Comparison of ENCODE assay signal across 8 cellular contexts in genomic region chr19:44955500-44956439, GRCh38. TPM values are rescaled to one million over a fixed set of nuclear protein-coding genes. Genes with fewer than 3 reads are reported as not detected.
DNase-seq lines count a peak whose midpoint lies in the region; ATAC-seq, FAIRE-seq and TF ChIP-seq lines count a peak whose summit lies in the region.

No MANE protein-coding gene starts in this region.

- 3% methylated on average over 19 of the region's 40 CpGs; no CpG with 5 or more reads in 1 of the 2 experiments for WGBS in IMR-90 (ENCODE audit: extremely low coverage in 2 of 2, insufficient read length in 1 of 2), 2 experiments
- WGBS in HepG2 (ENCODE audit: low lambda C conversion rate) = 2% methylated on average over 13 of the region's 40 CpGs

- peaks cover 7% of the 10 kb centered on the region for H3K4me1 ChIP-seq in IMR-90 (ENCODE audit: control insufficient read depth, insufficient read depth, low read length)
- peaks cover 63% of the 10 kb centered on the region for H3K4me1 ChIP-seq in HepG2 (ENCODE audit: insufficient read depth, low read length)
- H3K4me1 ChIP-seq in thoracic aorta (ENCODE audit: control insufficient read depth in 1 of 2, low read depth in 2 of 2) = peaks cover 12 to 42% of the 10 kb centered on the region in 2 donors

- intact Hi-C loops in activated CD4-positive, alpha-beta T cell treated with anti-CD3 and anti-CD28 coated beads for 36 hours (cut with DNase I, micrococcal nuclease) = loop anchor here (1.0 to 5.0 kb wide), 16 partner anchors 46 to 932 kb away; partner anchors contain the start of genes NECTIN2 (in 2 of the 2), BLOC1S3 (in 1 of the 2), CLASRP (in 1 of the 2) and ERCC2 (in 1 of the 2)
- intact Hi-C loops in IMR-90 (cut with micrococcal nuclease) = loop anchor here (10.0 kb wide), 1 partner anchor 381 kb away; no protein-coding TSS in a partner anchor
- intact Hi-C loops in HepG2 (cut with micrococcal nuclease; ENCODE audit: unreplicated experiment) = loop anchor here (10.0 kb wide), 1 partner anchor 111 kb away; the partner anchor contains the start of gene NECTIN2

- peak overlapping the region; percentile 40 for H2BK5ac ChIP-seq in IMR-90 (ENCODE audit: low read depth, low read length, poor library complexity, severe bottlenecking)

- H3K27me3 ChIP-seq in IMR-90 (ENCODE audit: control insufficient read depth, insufficient read depth, low read length) = no peaks in the 10 kb centered on the region
- no peaks in the 10 kb centered on the region; a peak in 1 of 5 replicates for H3K27me3 ChIP-seq in HepG2 (ENCODE audit: control insufficient read depth in 1 of 2, insufficient read depth in 2 of 2, low read length in 2 of 2)
- no peaks in the 10 kb centered on the region for H3K27me3 ChIP-seq in thoracic aorta (replicated peaks; ENCODE audit: insufficient read depth)

- H3K4me1 Mint-ChIP-seq in activated CD4-positive, alpha-beta T cell treated with anti-CD3 and anti-CD28 coated beads for 36 hours = peaks cover 46% of the 10 kb centered on the region
- H3K4me1 Mint-ChIP-seq in brain = peaks cover 59% of the 10 kb centered on the region

- H4K8ac ChIP-seq in IMR-90 (ENCODE audit: low read depth in 2 of 2, low read length in 2 of 2) = peak overlapping the region in 1 of 2 experiments; percentile 53; a peak in 2 of 4 replicates

- H3K14ac ChIP-seq in IMR-90 (replicated peaks; ENCODE audit: low read depth, low read length) = peak overlapping the region; percentile 69

- H3K9me3 Mint-ChIP-seq in activated CD4-positive, alpha-beta T cell treated with anti-CD3 and anti-CD28 coated beads for 36 hours (ENCODE audit: low read depth) = no peaks in the 10 kb centered on the region
- H3K9me3 Mint-ChIP-seq in brain = peaks cover 0 to 2% (median 0%) of the 10 kb centered on the region in 5 experiments

- H3K27ac Mint-ChIP-seq in activated CD4-positive, alpha-beta T cell treated with anti-CD3 and anti-CD28 coated beads for 36 hours = peak overlapping the region; percentile 93
- H3K27ac Mint-ChIP-seq in brain = peak overlapping the region; percentile 74 to 93 (median 92)

- TF ChIP-seq EP300 in HepG2 (IDR thresholded peaks at IDR 0.05; ENCODE audit: low read depth in 2 of 2, low read length in 2 of 2) = no peak
- TF ChIP-seq EP300 in HepG2 (CRISPR knock-in tag; IDR thresholded peaks at IDR 0.05; ENCODE audit: borderline replicate concordance) = no peak

- no peak for FAIRE-seq in HepG2 (lab: Jason Lieb, UNC)

- H3K4me2 ChIP-seq in IMR-90 (ENCODE audit: low read depth, low read length) (peak overlapping the region; percentile 96), HepG2 (ENCODE audit: low read depth, low read length) (peak overlapping the region; percentile 96)

- H3K36me3 Mint-ChIP-seq in activated CD4-positive, alpha-beta T cell treated with anti-CD3 and anti-CD28 coated beads for 36 hours (ENCODE audit: low read depth) = peaks cover 3% of the 10 kb centered on the region
- no peaks in the 10 kb centered on the region for H3K36me3 Mint-ChIP-seq in brain

- TF ChIP-seq POLR2A in IMR-90 (IDR thresholded peaks at IDR 0.05; ENCODE audit: low read depth, low read length) (no peak), HepG2 (IDR thresholded peaks at IDR 0.05; ENCODE audit: insufficient read depth in 1 of 2, low read depth in 2 of 2, low read length in 2 of 2) (peak in 1 of 2 experiments; percentile 44; a peak in 1 of 4 replicates)

- H3K36me3 ChIP-seq in IMR-90 (ENCODE audit: control insufficient read depth, insufficient read depth, low read length) = peaks cover 7% of the 10 kb centered on the region
- H3K36me3 ChIP-seq in HepG2 (replicated peaks in 1 of 2; ENCODE audit: control insufficient read depth in 1 of 2, insufficient read depth in 2 of 2, low read length in 2 of 2) = peaks cover 3 to 14% of the 10 kb centered on the region in 2 experiments
- H3K36me3 ChIP-seq in thoracic aorta = peaks cover 7% of the 10 kb centered on the region

- peak overlapping the region; percentile 95 for H3K4me3 Mint-ChIP-seq in activated CD4-positive, alpha-beta T cell treated with anti-CD3 and anti-CD28 coated beads for 36 hours
- peak overlapping the region; percentile 95 to 99 (median 97) for H3K4me3 Mint-ChIP-seq in brain

- peak overlapping the region; percentile 35 for H3K56ac ChIP-seq in IMR-90 (ENCODE audit: extremely low read depth, insufficient read depth, low read length)

- no peak overlapping the region for H4K91ac ChIP-seq in IMR-90 (ENCODE audit: insufficient read depth, low read depth, low read length)

- no peak overlapping the region for H3K18ac ChIP-seq in IMR-90 (ENCODE audit: low read depth, low read length)

- H3K27ac ChIP-seq in IMR-90 (ENCODE audit: insufficient read depth, low read length) (peak overlapping the region; percentile 55), HepG2 (ENCODE audit: extremely low read length, insufficient read depth, low read length) (peak overlapping the region; percentile 73), thoracic aorta (peak overlapping the region; percentile 49 to 89)

- H3K79me1 ChIP-seq in IMR-90 (ENCODE audit: low read depth in 1 of 2, low read length in 2 of 2) = peaks cover 2 to 67% of the 10 kb centered on the region in 2 experiments; a peak in 3 of 4 replicates

- H4K5ac ChIP-seq in IMR-90 (ENCODE audit: low read depth, low read length) = no peak overlapping the region

- CTCF ChIA-PET in activated CD4-positive, alpha-beta T cell treated with anti-CD3 and anti-CD28 coated beads for 36 hours (lab: Charles Lee) = interaction anchor here (0.6 to 1.3 kb wide), 5 partner anchors 10 to 232 kb away, joined by 3 to 4 read pairs (median 3); no protein-coding TSS in a partner anchor
- CTCF ChIA-PET in IMR-90 (lab: Yijun Ruan, JAX) = interaction anchor here (0.5 kb wide), 1 partner anchor 18 kb away, joined by 8 read pairs; no protein-coding TSS in a partner anchor
- CTCF ChIA-PET in HepG2 (lab: Yijun Ruan, JAX; ENCODE audit: low intra/inter-chr PET ratio, low total read pairs) = interaction anchor here (1.4 kb wide), 1 partner anchor 52 kb away, joined by 4 read pairs; no protein-coding TSS in a partner anchor

- TF ChIP-seq CTCF in IMR-90 (conservative IDR thresholded peaks at IDR 0.05; ENCODE audit: low read depth, low read length) = no peak
- TF ChIP-seq CTCF in brain (conservative IDR thresholded peaks at IDR 0.05) = no peak
- no peak for TF ChIP-seq CTCF in HepG2 (CRISPR knock-in tag; IDR thresholded peaks at IDR 0.05)
- no peak for TF ChIP-seq CTCF in thoracic aorta (IDR thresholded peaks at IDR 0.05)

- no peaks in the 10 kb centered on the region for H3K27me3 Mint-ChIP-seq in activated CD4-positive, alpha-beta T cell treated with anti-CD3 and anti-CD28 coated beads for 36 hours
- H3K27me3 Mint-ChIP-seq in brain = peaks cover 6% of the 10 kb centered on the region

- H3K79me2 ChIP-seq in HepG2 (ENCODE audit: insufficient read depth, low read length) = peaks cover 59% of the 10 kb centered on the region

- H3K9me3 ChIP-seq in IMR-90 (ENCODE audit: control insufficient read depth, insufficient read depth, low read length) (no peaks in the 10 kb centered on the region), HepG2 (ENCODE audit: low read length) (no peaks in the 10 kb centered on the region), thoracic aorta (no peaks in the 10 kb centered on the region)

- POLR2A ChIA-PET in activated CD4-positive, alpha-beta T cell treated with anti-CD3 and anti-CD28 coated beads for 36 hours (lab: Charles Lee) = interaction anchor here (0.9 kb wide), 1 partner anchor 223 kb away, joined by 4 read pairs; the partner anchor contains the start of genes BLOC1S3 and TRAPPC6A
- POLR2A ChIA-PET in IMR-90 (lab: Charles Lee; ENCODE audit: unreplicated experiment) = no interaction called here
- POLR2A ChIA-PET in HepG2 (lab: Yijun Ruan, JAX) = interaction anchor here (1.1 to 5.2 kb wide), 7 partner anchors 20 to 110 kb away, joined by 5 to 57 read pairs (median 9); partner anchors contain the start of genes APOE, NECTIN2 and TOMM40

- peak overlapping the region; percentile 95 for H3K9ac ChIP-seq in IMR-90 (ENCODE audit: low read depth, low read length)
- H3K9ac ChIP-seq in HepG2 (ENCODE audit: insufficient read depth, low read depth, low read length) = peak overlapping the region; percentile 97

- H2BK120ac ChIP-seq in IMR-90 (ENCODE audit: low read depth, low read length) = no peak overlapping the region

- H3K4ac ChIP-seq in IMR-90 (ENCODE audit: low read depth, low read length) = peak overlapping the region; percentile 74

- no peak overlapping the region for H2BK15ac ChIP-seq in IMR-90 (ENCODE audit: low read depth, low read length)

- H3K9me1 ChIP-seq in IMR-90 (ENCODE audit: insufficient read depth, low read length) = peaks cover 11% of the 10 kb centered on the region; the same call in 1 of the 2 replicates

- in situ Hi-C loops in IMR-90 (cut with MboI; ENCODE audit: low sequenced_read_pairs) = loop anchor here (10.0 kb wide), 1 partner anchor 271 kb away; no protein-coding TSS in a partner anchor
- in situ Hi-C loops in HepG2 (cut with HindIII; ENCODE audit: extremely low pct_ligation_motif_present, low pct_unique_long_range_greater_than_20kb) = no loop called here

- peak; percentile 15 for DNase-seq in activated CD4-positive, alpha-beta T cell treated with anti-CD3 and anti-CD28 coated beads for 36 hours
- no peak for DNase-seq in activated CD4-positive, alpha-beta T cell treated with anti-CD3 and anti-CD28 coated beads, Interleukin-2, amount 50 U/mL, for 1 hour
- DNase-seq in IMR-90 = no peak
- no peak for DNase-seq in HepG2 (ENCODE audit: low spot score)
- no peak for DNase-seq in thoracic aorta (ENCODE audit: low spot score)
- DNase-seq in iPS-NIHi7 (ENCODE audit: extremely low spot score) = no peak
- DNase-seq in NCI-H69 (lab: John Stamatoyannopoulos, UW) = no peak

- dilution Hi-C loops in IMR-90 (cut with HindIII; ENCODE audit: low sequenced_read_pairs, unreplicated experiment) = no loop called here

- H3K23ac ChIP-seq in IMR-90 (ENCODE audit: low read depth, low read length) = peak overlapping the region; percentile 87

- peak overlapping the region; percentile 84 for H3K4me3 ChIP-seq in IMR-90 (ENCODE audit: insufficient read depth, low read depth, low read length)
- H3K4me3 ChIP-seq in HepG2 (replicated peaks in 1 of 3; ENCODE audit: insufficient read depth in 1 of 3, low read depth in 2 of 3, low read length in 3 of 3) = peak overlapping the region; percentile 93 to 100 (median 99)
- H3K4me3 ChIP-seq in thoracic aorta = peak overlapping the region; percentile 99

- H2BK20ac ChIP-seq in IMR-90 (ENCODE audit: low read depth, low read length) = no peak overlapping the region

- H2AK5ac ChIP-seq in IMR-90 (ENCODE audit: low read depth, low read length) = peak overlapping the region; percentile 87

- peak; percentile 18 for ATAC-seq in activated CD4-positive, alpha-beta T cell treated with anti-CD3 and anti-CD28 coated beads for 36 hours
- ATAC-seq in IMR-90 (ENCODE audit: low read depth) = peak; percentile 24
- peak; percentile 28; the same call in 2 of the 3 replicates for ATAC-seq in HepG2
- ATAC-seq in thoracic aorta (ENCODE audit: insufficient number of reproducible peaks, low FRiP score, low read depth) = no peak

- TF ChIP-seq RAD21 in IMR-90 (IDR thresholded peaks at IDR 0.05; ENCODE audit: low read length) = no peak
- peak; percentile 50; the same call in 1 of the 2 replicates for TF ChIP-seq RAD21 in HepG2 (CRISPR knock-in tag; IDR thresholded peaks at IDR 0.05)

- peaks cover 52% of the 10 kb centered on the region for H4K20me1 ChIP-seq in IMR-90 (ENCODE audit: insufficient read depth, low read length)
- H4K20me1 ChIP-seq in HepG2 (ENCODE audit: insufficient read depth, low read length) = peaks cover 19% of the 10 kb centered on the region

- no TSS peak for BruUV-seq in IMR-90 (replicated peaks; lab: Mats Ljungman, UMichigan)
- TSS peak; percentile 49 for BruUV-seq in HepG2 (replicated peaks; lab: Mats Ljungman, UMichigan)

- peak overlapping the region; percentile 93 for H2AK9ac ChIP-seq in IMR-90 (replicated peaks; ENCODE audit: low read depth, low read length, poor library complexity)

- H2AFZ ChIP-seq in IMR-90 (replicated peaks; ENCODE audit: low read length, poor library complexity) (peak overlapping the region; percentile 92), HepG2 (ENCODE audit: low read length) (no peak overlapping the region)

RNA-seq across cellular contexts. Expression of gene CLPTM1, which starts 0.6 kb away (rescaled TPM):
- total RNA-seq in activated CD4-positive, alpha-beta T cell treated with anti-CD3 and anti-CD28 coated beads for 36 hours = 10 to 100 TPM; 41.6 to 44.1 TPM
- total RNA-seq in IMR-90 (2012; rRNA removed) (23.8 and 27.8 TPM in 2 replicates), HepG2 (2016; rRNA removed; fragmentation: Illumina TruSeq; extraction: Trizol) (15.3 and 34.9 TPM in 2 replicates), thoracic aorta (10 to 100 TPM; 63.1 to 69.3 TPM)
- polyA plus RNA-seq in IMR-90 (2012; rRNA removed) (88.8 and 93.2 TPM in 2 replicates), brain (ENCODE audit: insufficient read depth, low read depth, low replicate concordance) (141 TPM), HepG2 (2011; rRNA removed) (42.8 and 56.1 TPM in 2 replicates)
- 39.8 and 96.7 TPM in 2 replicates for polyA plus RNA-seq in IMR-90 (2012; cell fraction: cytosol; rRNA removed)
- polyA plus RNA-seq in IMR-90 (2012; cell fraction: nucleus; rRNA removed; ENCODE audit: low replicate concordance) = 148 and 302 TPM in 2 replicates
- 27.3 and 28.2 TPM in 2 replicates for total RNA-seq in HepG2 (2016; cell fraction: cytosol; rRNA removed; fragmentation: Illumina TruSeq; extraction: Trizol; ENCODE audit: low read depth)
- 11.3 and 34.3 TPM in 2 replicates for total RNA-seq in HepG2 (2016; cell fraction: insoluble cytoplasmic fraction; rRNA removed; fragmentation: Illumina TruSeq; extraction: Trizol)
- total RNA-seq in HepG2 (2016; cell fraction: membrane; rRNA removed; fragmentation: Illumina TruSeq; extraction: Trizol) = 34.7 and 36.6 TPM in 2 replicates
- 39.5 and 48.5 TPM in 2 replicates for total RNA-seq in HepG2 (2016; cell fraction: nucleus; rRNA removed; fragmentation: Illumina TruSeq; extraction: Trizol)
- 38.9 and 40.3 TPM in 2 replicates for polyA plus RNA-seq in HepG2 (2011; cell fraction: cytosol; rRNA removed)
- polyA plus RNA-seq in HepG2 (2011; cell fraction: nucleus; rRNA removed) = 117 and 132 TPM in 2 replicates
- polyA plus RNA-seq in HepG2 (2012) = 32.5 and 40.5 TPM in 2 replicates
- polyA plus RNA-seq in HepG2 (2016; cell fraction: cytosol; fragmentation: Illumina TruSeq; extraction: Trizol; ENCODE audit: low read depth) = 33.5 and 37.0 TPM in 2 replicates
- 22.9 and 28.7 TPM in 2 replicates for polyA plus RNA-seq in HepG2 (2016; cell fraction: insoluble cytoplasmic fraction; fragmentation: Illumina TruSeq; extraction: Trizol; ENCODE audit: low read depth)
- 44.9 and 55.2 TPM in 2 replicates for polyA plus RNA-seq in HepG2 (2016; cell fraction: membrane; fragmentation: Illumina TruSeq; extraction: Trizol; ENCODE audit: low read depth)
- polyA plus RNA-seq in HepG2 (2016; cell fraction: nucleus; fragmentation: Illumina TruSeq; extraction: Trizol; ENCODE audit: insufficient read depth, low read depth) = 136 and 144 TPM in 2 replicates
- polyA minus RNA-seq in HepG2 (2011; rRNA and poly(A)+ RNA removed; ENCODE audit: low replicate concordance) = 77.0 and 78.9 TPM in 2 replicates
- 27.3 and 31.6 TPM in 2 replicates for polyA minus RNA-seq in HepG2 (2011; cell fraction: cytosol; rRNA and poly(A)+ RNA removed)
- polyA minus RNA-seq in HepG2 (2011; cell fraction: nucleus; rRNA and poly(A)+ RNA removed) = 27.8 and 32.1 TPM in 2 replicates

RNA-seq across cellular contexts. Expression of gene APOC2, which starts 9.9 kb away (rescaled TPM):
- total RNA-seq in activated CD4-positive, alpha-beta T cell treated with anti-CD3 and anti-CD28 coated beads for 36 hours = not detected
- total RNA-seq in IMR-90 (2012; rRNA removed) (not detected in 2 replicates), HepG2 (2016; rRNA removed; fragmentation: Illumina TruSeq; extraction: Trizol) (276 and 407 TPM in 2 replicates), thoracic aorta (not detected)
- polyA plus RNA-seq in IMR-90 (2012; rRNA removed) (not detected in 2 replicates), brain (ENCODE audit: insufficient read depth, low read depth, low replicate concordance) (19.3 TPM), HepG2 (2011; rRNA removed) (1,401 and 1,802 TPM in 2 replicates)
- polyA plus RNA-seq in IMR-90 (2012; cell fraction: cytosol; rRNA removed) = not detected in 2 replicates
- polyA plus RNA-seq in IMR-90 (2012; cell fraction: nucleus; rRNA removed; ENCODE audit: low replicate concordance) = not detected in 2 replicates
- total RNA-seq in HepG2 (2016; cell fraction: cytosol; rRNA removed; fragmentation: Illumina TruSeq; extraction: Trizol; ENCODE audit: low read depth) = 212 and 282 TPM in 2 replicates
- total RNA-seq in HepG2 (2016; cell fraction: insoluble cytoplasmic fraction; rRNA removed; fragmentation: Illumina TruSeq; extraction: Trizol) = 251 and 383 TPM in 2 replicates
- total RNA-seq in HepG2 (2016; cell fraction: membrane; rRNA removed; fragmentation: Illumina TruSeq; extraction: Trizol) = 259 and 332 TPM in 2 replicates
- 222 and 283 TPM in 2 replicates for total RNA-seq in HepG2 (2016; cell fraction: nucleus; rRNA removed; fragmentation: Illumina TruSeq; extraction: Trizol)
- 1,265 and 1,297 TPM in 2 replicates for polyA plus RNA-seq in HepG2 (2011; cell fraction: cytosol; rRNA removed)
- 293 and 474 TPM in 2 replicates for polyA plus RNA-seq in HepG2 (2011; cell fraction: nucleus; rRNA removed)
- polyA plus RNA-seq in HepG2 (2012) = 632 and 749 TPM in 2 replicates
- 426 and 489 TPM in 2 replicates for polyA plus RNA-seq in HepG2 (2016; cell fraction: cytosol; fragmentation: Illumina TruSeq; extraction: Trizol; ENCODE audit: low read depth)
- polyA plus RNA-seq in HepG2 (2016; cell fraction: insoluble cytoplasmic fraction; fragmentation: Illumina TruSeq; extraction: Trizol; ENCODE audit: low read depth) = 402 and 416 TPM in 2 replicates
- 440 and 475 TPM in 2 replicates for polyA plus RNA-seq in HepG2 (2016; cell fraction: membrane; fragmentation: Illumina TruSeq; extraction: Trizol; ENCODE audit: low read depth)
- 666 and 708 TPM in 2 replicates for polyA plus RNA-seq in HepG2 (2016; cell fraction: nucleus; fragmentation: Illumina TruSeq; extraction: Trizol; ENCODE audit: insufficient read depth, low read depth)
- polyA minus RNA-seq in HepG2 (2011; rRNA and poly(A)+ RNA removed; ENCODE audit: low replicate concordance) = 342 TPM in 1 of 2 replicates, not detected in the other
- 188 and 260 TPM in 2 replicates for polyA minus RNA-seq in HepG2 (2011; cell fraction: cytosol; rRNA and poly(A)+ RNA removed)
- polyA minus RNA-seq in HepG2 (2011; cell fraction: nucleus; rRNA and poly(A)+ RNA removed) = 75.2 and 130 TPM in 2 replicates

RNA-seq across cellular contexts. Expression of gene APOC4, which starts 13.7 kb away (rescaled TPM):
- not detected for total RNA-seq in activated CD4-positive, alpha-beta T cell treated with anti-CD3 and anti-CD28 coated beads for 36 hours
- total RNA-seq in IMR-90 (2012; rRNA removed) (not detected in 2 replicates), HepG2 (2016; rRNA removed; fragmentation: Illumina TruSeq; extraction: Trizol) (0.46 TPM in 1 of 2 replicates, not detected in the other), thoracic aorta (not detected)
- polyA plus RNA-seq in IMR-90 (2012; rRNA removed) (not detected in 2 replicates), brain (ENCODE audit: insufficient read depth, low read depth, low replicate concordance) (not detected), HepG2 (2011; rRNA removed) (not detected in 2 replicates)
- not detected in 2 replicates for polyA plus RNA-seq in IMR-90 (2012; cell fraction: cytosol; rRNA removed)
- not detected in 2 replicates for polyA plus RNA-seq in IMR-90 (2012; cell fraction: nucleus; rRNA removed; ENCODE audit: low replicate concordance)
- total RNA-seq in HepG2 (2016; cell fraction: cytosol; rRNA removed; fragmentation: Illumina TruSeq; extraction: Trizol; ENCODE audit: low read depth) = 0.79 TPM in 1 of 2 replicates, not detected in the other
- 1.1 TPM in 1 of 2 replicates, not detected in the other for total RNA-seq in HepG2 (2016; cell fraction: insoluble cytoplasmic fraction; rRNA removed; fragmentation: Illumina TruSeq; extraction: Trizol)
- 0.49 and 0.72 TPM in 2 replicates for total RNA-seq in HepG2 (2016; cell fraction: membrane; rRNA removed; fragmentation: Illumina TruSeq; extraction: Trizol)
- not detected in 2 replicates for total RNA-seq in HepG2 (2016; cell fraction: nucleus; rRNA removed; fragmentation: Illumina TruSeq; extraction: Trizol)
- polyA plus RNA-seq in HepG2 (2011; cell fraction: cytosol; rRNA removed) = not detected in 2 replicates
- not detected in 2 replicates for polyA plus RNA-seq in HepG2 (2011; cell fraction: nucleus; rRNA removed)
- not detected in 2 replicates for polyA plus RNA-seq in HepG2 (2012)
- 0.45 and 0.79 TPM in 2 replicates for polyA plus RNA-seq in HepG2 (2016; cell fraction: cytosol; fragmentation: Illumina TruSeq; extraction: Trizol; ENCODE audit: low read depth)
- not detected in 2 replicates for polyA plus RNA-seq in HepG2 (2016; cell fraction: insoluble cytoplasmic fraction; fragmentation: Illumina TruSeq; extraction: Trizol; ENCODE audit: low read depth)
- 0.41 TPM in 1 of 2 replicates, not detected in the other for polyA plus RNA-seq in HepG2 (2016; cell fraction: membrane; fragmentation: Illumina TruSeq; extraction: Trizol; ENCODE audit: low read depth)
- polyA plus RNA-seq in HepG2 (2016; cell fraction: nucleus; fragmentation: Illumina TruSeq; extraction: Trizol; ENCODE audit: insufficient read depth, low read depth) = not detected in 2 replicates
- not detected in 2 replicates for polyA minus RNA-seq in HepG2 (2011; rRNA and poly(A)+ RNA removed; ENCODE audit: low replicate concordance)
- polyA minus RNA-seq in HepG2 (2011; cell fraction: cytosol; rRNA and poly(A)+ RNA removed) = not detected in 2 replicates
- not detected in 2 replicates for polyA minus RNA-seq in HepG2 (2011; cell fraction: nucleus; rRNA and poly(A)+ RNA removed)

RNA-seq across cellular contexts. Expression of gene APOC1, which starts 41.4 kb away (rescaled TPM):
- 1 to 10 TPM; 2.8 to 2.9 TPM for total RNA-seq in activated CD4-positive, alpha-beta T cell treated with anti-CD3 and anti-CD28 coated beads for 36 hours
- total RNA-seq in IMR-90 (2012; rRNA removed) = not detected in 2 replicates
- polyA plus RNA-seq in IMR-90 (2012; rRNA removed) = 1.1 and 1.4 TPM in 2 replicates
- polyA plus RNA-seq in IMR-90 (2012; cell fraction: cytosol; rRNA removed) = 1.8 and 2.4 TPM in 2 replicates
- 0.34 TPM in 1 of 2 replicates, not detected in the other for polyA plus RNA-seq in IMR-90 (2012; cell fraction: nucleus; rRNA removed; ENCODE audit: low replicate concordance)
- 46.6 TPM for polyA plus RNA-seq in brain (ENCODE audit: insufficient read depth, low read depth, low replicate concordance)
- total RNA-seq in HepG2 (2016; rRNA removed; fragmentation: Illumina TruSeq; extraction: Trizol) = 417 and 600 TPM in 2 replicates
- 534 and 640 TPM in 2 replicates for total RNA-seq in HepG2 (2016; cell fraction: cytosol; rRNA removed; fragmentation: Illumina TruSeq; extraction: Trizol; ENCODE audit: low read depth)
- 415 and 575 TPM in 2 replicates for total RNA-seq in HepG2 (2016; cell fraction: insoluble cytoplasmic fraction; rRNA removed; fragmentation: Illumina TruSeq; extraction: Trizol)
- total RNA-seq in HepG2 (2016; cell fraction: membrane; rRNA removed; fragmentation: Illumina TruSeq; extraction: Trizol) = 550 and 704 TPM in 2 replicates
- 303 and 371 TPM in 2 replicates for total RNA-seq in HepG2 (2016; cell fraction: nucleus; rRNA removed; fragmentation: Illumina TruSeq; extraction: Trizol)
- 1,235 and 1,480 TPM in 2 replicates for polyA plus RNA-seq in HepG2 (2011; rRNA removed)
- polyA plus RNA-seq in HepG2 (2011; cell fraction: cytosol; rRNA removed) = 789 and 856 TPM in 2 replicates
- 221 and 239 TPM in 2 replicates for polyA plus RNA-seq in HepG2 (2011; cell fraction: nucleus; rRNA removed)
- polyA plus RNA-seq in HepG2 (2012) = 609 and 1,000 TPM in 2 replicates
- polyA plus RNA-seq in HepG2 (2016; cell fraction: cytosol; fragmentation: Illumina TruSeq; extraction: Trizol; ENCODE audit: low read depth) = 629 and 790 TPM in 2 replicates
- polyA plus RNA-seq in HepG2 (2016; cell fraction: insoluble cytoplasmic fraction; fragmentation: Illumina TruSeq; extraction: Trizol; ENCODE audit: low read depth) = 381 and 408 TPM in 2 replicates
- polyA plus RNA-seq in HepG2 (2016; cell fraction: membrane; fragmentation: Illumina TruSeq; extraction: Trizol; ENCODE audit: low read depth) = 501 and 616 TPM in 2 replicates
- polyA plus RNA-seq in HepG2 (2016; cell fraction: nucleus; fragmentation: Illumina TruSeq; extraction: Trizol; ENCODE audit: insufficient read depth, low read depth) = 540 and 648 TPM in 2 replicates
- 364 TPM in 1 of 2 replicates, not detected in the other for polyA minus RNA-seq in HepG2 (2011; rRNA and poly(A)+ RNA removed; ENCODE audit: low replicate concordance)
- polyA minus RNA-seq in HepG2 (2011; cell fraction: cytosol; rRNA and poly(A)+ RNA removed) = 191 and 220 TPM in 2 replicates
- polyA minus RNA-seq in HepG2 (2011; cell fraction: nucleus; rRNA and poly(A)+ RNA removed) = 50.5 and 79.1 TPM in 2 replicates
- 10 to 100 TPM in 1 of 2 donors, 1 to 10 TPM in 1; 4.9 to 12.3 TPM for total RNA-seq in thoracic aorta

RNA-seq across cellular contexts. Expression of gene RELB, which starts 45.5 kb away (rescaled TPM):
- 10 to 100 TPM; 43.8 to 51.2 TPM for total RNA-seq in activated CD4-positive, alpha-beta T cell treated with anti-CD3 and anti-CD28 coated beads for 36 hours
- total RNA-seq in IMR-90 (2012; rRNA removed) = 5.0 TPM in 2 replicates
- 17.2 and 19.9 TPM in 2 replicates for polyA plus RNA-seq in IMR-90 (2012; rRNA removed)
- 19.6 and 28.9 TPM in 2 replicates for polyA plus RNA-seq in IMR-90 (2012; cell fraction: cytosol; rRNA removed)
- 15.4 and 32.8 TPM in 2 replicates for polyA plus RNA-seq in IMR-90 (2012; cell fraction: nucleus; rRNA removed; ENCODE audit: low replicate concordance)
- polyA plus RNA-seq in brain (ENCODE audit: insufficient read depth, low read depth, low replicate concordance) = 1.8 TPM
- total RNA-seq in HepG2 (2016; rRNA removed; fragmentation: Illumina TruSeq; extraction: Trizol) = 2.8 and 3.5 TPM in 2 replicates
- total RNA-seq in HepG2 (2016; cell fraction: cytosol; rRNA removed; fragmentation: Illumina TruSeq; extraction: Trizol; ENCODE audit: low read depth) = 3.4 and 3.5 TPM in 2 replicates
- 2.1 and 3.6 TPM in 2 replicates for total RNA-seq in HepG2 (2016; cell fraction: insoluble cytoplasmic fraction; rRNA removed; fragmentation: Illumina TruSeq; extraction: Trizol)
- total RNA-seq in HepG2 (2016; cell fraction: membrane; rRNA removed; fragmentation: Illumina TruSeq; extraction: Trizol) = 3.6 and 5.1 TPM in 2 replicates
- 2.2 and 2.8 TPM in 2 replicates for total RNA-seq in HepG2 (2016; cell fraction: nucleus; rRNA removed; fragmentation: Illumina TruSeq; extraction: Trizol)
- 1.9 and 4.2 TPM in 2 replicates for polyA plus RNA-seq in HepG2 (2011; rRNA removed)
- 3.2 and 3.4 TPM in 2 replicates for polyA plus RNA-seq in HepG2 (2011; cell fraction: cytosol; rRNA removed)
- polyA plus RNA-seq in HepG2 (2011; cell fraction: nucleus; rRNA removed) = 4.8 and 4.9 TPM in 2 replicates
- polyA plus RNA-seq in HepG2 (2012) = 2.1 and 2.5 TPM in 2 replicates
- polyA plus RNA-seq in HepG2 (2016; cell fraction: cytosol; fragmentation: Illumina TruSeq; extraction: Trizol; ENCODE audit: low read depth) = 3.3 and 3.8 TPM in 2 replicates
- 4.2 TPM in 2 replicates for polyA plus RNA-seq in HepG2 (2016; cell fraction: insoluble cytoplasmic fraction; fragmentation: Illumina TruSeq; extraction: Trizol; ENCODE audit: low read depth)
- polyA plus RNA-seq in HepG2 (2016; cell fraction: membrane; fragmentation: Illumina TruSeq; extraction: Trizol; ENCODE audit: low read depth) = 3.7 and 4.3 TPM in 2 replicates
- 4.4 and 6.2 TPM in 2 replicates for polyA plus RNA-seq in HepG2 (2016; cell fraction: nucleus; fragmentation: Illumina TruSeq; extraction: Trizol; ENCODE audit: insufficient read depth, low read depth)
- 2.7 and 6.0 TPM in 2 replicates for polyA minus RNA-seq in HepG2 (2011; rRNA and poly(A)+ RNA removed; ENCODE audit: low replicate concordance)
- polyA minus RNA-seq in HepG2 (2011; cell fraction: cytosol; rRNA and poly(A)+ RNA removed) = 3.1 and 5.8 TPM in 2 replicates
- polyA minus RNA-seq in HepG2 (2011; cell fraction: nucleus; rRNA and poly(A)+ RNA removed) = 2.1 and 2.2 TPM in 2 replicates
- 10 to 100 TPM; 20.6 to 38.6 TPM for total RNA-seq in thoracic aorta

Comparison
In these comparisons a context has a peak if more than half of its experiments do, and no peak if none do; other contexts are left out.
1. RNA of gene APOC2, which starts 9.9 kb away (total RNA-seq): 212 to 407 TPM in HepG2; not detected in activated CD4-positive, alpha-beta T cell treated with anti-CD3 and anti-CD28 coated beads for 36 hours, not detected in IMR-90 and not detected in thoracic aorta; every median in the first group is over 100 times any median in the second.
2. Peak in every context shown above with its lines, with median percentiles within 50 percentile points of each other: H3K27ac ChIP-seq and H3K4me3 ChIP-seq.